In genomic region chr1:27634166-27634981, GRCh38 we compare ENCODE assay signal across 8 cellular contexts. TPM values are rescaled to one million over a fixed set of nuclear protein-coding genes. Genes with fewer than 3 reads are reported as not detected.
DNase-seq lines count a peak whose midpoint lies in the region; ATAC-seq, FAIRE-seq and TF ChIP-seq lines count a peak whose summit lies in the region.

No MANE protein-coding gene starts in this region.

- no peak for FAIRE-seq in HepG2 (lab: Jason Lieb, UNC)

- WGBS in mammary epithelial cell (ENCODE audit: low coverage, missing lambda C conversion rate), result 14% methylated on average over 28 of the region's 66 CpGs
- 64% methylated on average over 17 of the region's 66 CpGs for WGBS in HepG2 (ENCODE audit: low lambda C conversion rate)

- no peak for TF ChIP-seq POLR2A in HepG2 (IDR thresholded peaks at IDR 0.05; ENCODE audit: insufficient read depth in 1 of 2, low read depth in 2 of 2, low read length in 2 of 2)

- no peak overlapping the region for H3K27ac ChIP-seq in mammary epithelial cell (ENCODE audit: insufficient read depth, low read depth, low read length)
- H3K27ac ChIP-seq in HepG2 (ENCODE audit: extremely low read length, insufficient read depth, low read length), result no peak overlapping the region

- CTCF ChIA-PET in mammary epithelial cell (lab: Charles Lee; ENCODE audit: low non-redundant PET) (no interaction called here), HepG2 (lab: Yijun Ruan, JAX; ENCODE audit: low intra/inter-chr PET ratio, low total read pairs) (no interaction called here)

- no peaks in the 10 kb centered on the region for H3K27me3 ChIP-seq in mammary epithelial cell (ENCODE audit: insufficient read depth, low read length)
- peaks cover 8 to 44% of the 10 kb centered on the region in 2 experiments; a peak in 4 of 5 replicates for H3K27me3 ChIP-seq in HepG2 (ENCODE audit: control insufficient read depth in 1 of 2, insufficient read depth in 2 of 2, low read length in 2 of 2)

- H3K36me3 ChIP-seq in mammary epithelial cell (ENCODE audit: insufficient read depth, low read length), result no peaks in the 10 kb centered on the region
- H3K36me3 ChIP-seq in HepG2 (replicated peaks in 1 of 2; ENCODE audit: control insufficient read depth in 1 of 2, insufficient read depth in 2 of 2, low read length in 2 of 2), result no peaks in the 10 kb centered on the region

- no peak overlapping the region for H3K9ac ChIP-seq in mammary epithelial cell (ENCODE audit: insufficient read depth, low read length)
- no peak overlapping the region for H3K9ac ChIP-seq in HepG2 (ENCODE audit: insufficient read depth, low read depth, low read length)

- H3K9me3 ChIP-seq in mammary epithelial cell (replicated peaks; ENCODE audit: insufficient read depth, low read length) (no peaks in the 10 kb centered on the region), HepG2 (ENCODE audit: low read length) (no peaks in the 10 kb centered on the region)

- in situ Hi-C loops in mammary epithelial cell (cut with MboI; ENCODE audit: low sequenced_read_pairs in 2 of 2) (no loop called here), HepG2 (cut with HindIII; ENCODE audit: extremely low pct_ligation_motif_present, low pct_unique_long_range_greater_than_20kb) (no loop called here)

- POLR2A ChIA-PET in HepG2 (lab: Yijun Ruan, JAX), result no interaction called here

- H4K20me1 ChIP-seq in mammary epithelial cell (ENCODE audit: insufficient read depth, low read length) (no peaks in the 10 kb centered on the region), HepG2 (ENCODE audit: insufficient read depth, low read length) (no peaks in the 10 kb centered on the region)

- H3K4me1 ChIP-seq in mammary epithelial cell (ENCODE audit: insufficient read depth, low read length), result peaks cover 20% of the 10 kb centered on the region
- peaks cover 18% of the 10 kb centered on the region for H3K4me1 ChIP-seq in HepG2 (ENCODE audit: insufficient read depth, low read length)

- H2AFZ ChIP-seq in mammary epithelial cell (ENCODE audit: low read depth, low read length) (peak overlapping the region; percentile 67), HepG2 (ENCODE audit: low read length) (no peak overlapping the region)

- TF ChIP-seq EP300 in HepG2 (IDR thresholded peaks at IDR 0.05; ENCODE audit: low read depth in 2 of 2, low read length in 2 of 2) (no peak), HepG2 (CRISPR knock-in tag; IDR thresholded peaks at IDR 0.05; ENCODE audit: borderline replicate concordance) (no peak)

- H3K79me2 ChIP-seq in mammary epithelial cell (ENCODE audit: insufficient read depth, low read length), result no peaks in the 10 kb centered on the region
- H3K79me2 ChIP-seq in HepG2 (ENCODE audit: insufficient read depth, low read length), result no peaks in the 10 kb centered on the region

- BruUV-seq in mammary epithelial cell (replicated peaks; lab: Mats Ljungman, UMichigan) (no TSS peak), HepG2 (replicated peaks; lab: Mats Ljungman, UMichigan) (no TSS peak)

- H3K4me2 ChIP-seq in mammary epithelial cell (ENCODE audit: insufficient read depth, low read depth, low read length) (peak overlapping the region; percentile 70), HepG2 (ENCODE audit: low read depth, low read length) (no peak overlapping the region)

- TF ChIP-seq CTCF in mammary epithelial cell (conservative IDR thresholded peaks at IDR 0.05 in 1 of 2, IDR thresholded peaks at IDR 0.05 in 1 of 2; ENCODE audit: extremely low read depth in 1 of 2, insufficient read depth in 1 of 2, low read depth in 1 of 2, low read length in 2 of 2) (no peak), HepG2 (CRISPR knock-in tag; IDR thresholded peaks at IDR 0.05) (no peak), GM10266 (IDR thresholded peaks at IDR 0.05; ENCODE audit: control insufficient read depth, insufficient read depth, low read depth, missing control alignments) (no peak)

- H3K4me3 ChIP-seq in mammary epithelial cell (replicated peaks in 1 of 3; ENCODE audit: insufficient read depth in 1 of 3, low read depth in 2 of 3, low read length in 3 of 3), result no peak overlapping the region
- H3K4me3 ChIP-seq in HepG2 (replicated peaks in 1 of 3; ENCODE audit: insufficient read depth in 1 of 3, low read depth in 2 of 3, low read length in 3 of 3), result no peak overlapping the region

- ATAC-seq in HepG2 (no peak), GM21423 (IDR thresholded peaks at IDR 0.05; ENCODE audit: unreplicated experiment) (no peak)

- TF ChIP-seq RAD21 in HepG2 (CRISPR knock-in tag; IDR thresholded peaks at IDR 0.05), result no peak

- intact Hi-C loops in mammary epithelial cell (cut with micrococcal nuclease) (no loop called here), HepG2 (cut with micrococcal nuclease; ENCODE audit: unreplicated experiment) (no loop called here)

- DNase-seq in DMS53 treated with DMSO at 0.1 percent for 48 hours (lab: John Stamatoyannopoulos, UW; ENCODE audit: unreplicated experiment) (peak; percentile 11), NCI-H69 (lab: John Stamatoyannopoulos, UW) (peak; percentile 63), mammary epithelial cell (no peak), HepG2 (ENCODE audit: low spot score) (no peak), GM10266 (ENCODE audit: extremely low spot score) (no peak), HUDEP-2 (lab: John Stamatoyannopoulos, UW; ENCODE audit: unreplicated experiment in 76 of 76) (no peak)
- DNase-seq in stimulated activated naive CD4-positive, alpha-beta T cell treated with Interleukin-2 at 50 U/mL for 16 hours (lab: John Stamatoyannopoulos, UW), result peak; percentile 40

- dilution Hi-C loops in mammary epithelial cell (cut with HindIII; ENCODE audit: low sequenced_read_pairs), result no loop called here

RNA-seq across cellular contexts. Expression of gene FGR, which starts 0.6 kb away (rescaled TPM):
- total RNA-seq in mammary epithelial cell, result under 1 TPM; 0.50 to 0.56 TPM
- polyA plus RNA-seq in mammary epithelial cell, result 0.06 TPM
- polyA minus RNA-seq in mammary epithelial cell, result not detected
- total RNA-seq in HepG2 (2016; rRNA removed; fragmentation: Illumina TruSeq; extraction: Trizol), result not detected in 2 replicates
- not detected in 2 replicates for total RNA-seq in HepG2 (2016; cell fraction: cytosol; rRNA removed; fragmentation: Illumina TruSeq; extraction: Trizol; ENCODE audit: low read depth)
- not detected in 2 replicates for total RNA-seq in HepG2 (2016; cell fraction: insoluble cytoplasmic fraction; rRNA removed; fragmentation: Illumina TruSeq; extraction: Trizol)
- not detected in 2 replicates for total RNA-seq in HepG2 (2016; cell fraction: membrane; rRNA removed; fragmentation: Illumina TruSeq; extraction: Trizol)
- total RNA-seq in HepG2 (2016; cell fraction: nucleus; rRNA removed; fragmentation: Illumina TruSeq; extraction: Trizol), result not detected in 2 replicates
- polyA plus RNA-seq in HepG2 (2011; rRNA removed), result 0.04 TPM in 1 of 2 replicates, not detected in the other
- 0.01 and 0.04 TPM in 2 replicates for polyA plus RNA-seq in HepG2 (2011; cell fraction: cytosol; rRNA removed)
- 0.14 and 0.33 TPM in 2 replicates for polyA plus RNA-seq in HepG2 (2011; cell fraction: nucleus; rRNA removed)
- polyA plus RNA-seq in HepG2 (2012), result not detected in 2 replicates
- not detected in 2 replicates for polyA plus RNA-seq in HepG2 (2016; cell fraction: cytosol; fragmentation: Illumina TruSeq; extraction: Trizol; ENCODE audit: low read depth)
- polyA plus RNA-seq in HepG2 (2016; cell fraction: insoluble cytoplasmic fraction; fragmentation: Illumina TruSeq; extraction: Trizol; ENCODE audit: low read depth), result not detected in 2 replicates
- polyA plus RNA-seq in HepG2 (2016; cell fraction: membrane; fragmentation: Illumina TruSeq; extraction: Trizol; ENCODE audit: low read depth), result not detected in 2 replicates
- polyA plus RNA-seq in HepG2 (2016; cell fraction: nucleus; fragmentation: Illumina TruSeq; extraction: Trizol; ENCODE audit: insufficient read depth, low read depth), result not detected in 2 replicates
- 0.33 TPM in 1 of 2 replicates, not detected in the other for polyA minus RNA-seq in HepG2 (2011; rRNA and poly(A)+ RNA removed; ENCODE audit: low replicate concordance)
- not detected in 2 replicates for polyA minus RNA-seq in HepG2 (2011; cell fraction: cytosol; rRNA and poly(A)+ RNA removed)
- polyA minus RNA-seq in HepG2 (2011; cell fraction: nucleus; rRNA and poly(A)+ RNA removed), result not detected in 2 replicates

RNA-seq across cellular contexts. Expression of gene AHDC1, which starts 30.4 kb away (rescaled TPM):
- total RNA-seq in mammary epithelial cell (10 to 100 TPM; 35.3 to 51.8 TPM), HepG2 (2016; rRNA removed; fragmentation: Illumina TruSeq; extraction: Trizol) (2.6 and 2.7 TPM in 2 replicates)
- polyA plus RNA-seq in mammary epithelial cell (8.0 TPM), HepG2 (2011; rRNA removed) (1.0 and 1.2 TPM in 2 replicates)
- 21.4 TPM for polyA minus RNA-seq in mammary epithelial cell
- total RNA-seq in HepG2 (2016; cell fraction: cytosol; rRNA removed; fragmentation: Illumina TruSeq; extraction: Trizol; ENCODE audit: low read depth), result 1.9 and 2.6 TPM in 2 replicates
- total RNA-seq in HepG2 (2016; cell fraction: insoluble cytoplasmic fraction; rRNA removed; fragmentation: Illumina TruSeq; extraction: Trizol), result 3.1 and 3.5 TPM in 2 replicates
- total RNA-seq in HepG2 (2016; cell fraction: membrane; rRNA removed; fragmentation: Illumina TruSeq; extraction: Trizol), result 1.6 and 2.4 TPM in 2 replicates
- total RNA-seq in HepG2 (2016; cell fraction: nucleus; rRNA removed; fragmentation: Illumina TruSeq; extraction: Trizol), result 3.0 and 6.6 TPM in 2 replicates
- polyA plus RNA-seq in HepG2 (2011; cell fraction: cytosol; rRNA removed), result 0.52 and 0.72 TPM in 2 replicates
- 7.0 and 8.3 TPM in 2 replicates for polyA plus RNA-seq in HepG2 (2011; cell fraction: nucleus; rRNA removed)
- polyA plus RNA-seq in HepG2 (2012), result 4.7 and 7.3 TPM in 2 replicates
- 0.24 and 0.35 TPM in 2 replicates for polyA plus RNA-seq in HepG2 (2016; cell fraction: cytosol; fragmentation: Illumina TruSeq; extraction: Trizol; ENCODE audit: low read depth)
- polyA plus RNA-seq in HepG2 (2016; cell fraction: insoluble cytoplasmic fraction; fragmentation: Illumina TruSeq; extraction: Trizol; ENCODE audit: low read depth), result 3.9 and 4.0 TPM in 2 replicates
- polyA plus RNA-seq in HepG2 (2016; cell fraction: membrane; fragmentation: Illumina TruSeq; extraction: Trizol; ENCODE audit: low read depth), result 0.32 and 0.57 TPM in 2 replicates
- polyA plus RNA-seq in HepG2 (2016; cell fraction: nucleus; fragmentation: Illumina TruSeq; extraction: Trizol; ENCODE audit: insufficient read depth, low read depth), result 12.2 and 16.8 TPM in 2 replicates
- polyA minus RNA-seq in HepG2 (2011; rRNA and poly(A)+ RNA removed; ENCODE audit: low replicate concordance), result 3.1 and 6.5 TPM in 2 replicates
- polyA minus RNA-seq in HepG2 (2011; cell fraction: cytosol; rRNA and poly(A)+ RNA removed), result 3.1 and 3.7 TPM in 2 replicates
- 5.1 and 5.3 TPM in 2 replicates for polyA minus RNA-seq in HepG2 (2011; cell fraction: nucleus; rRNA and poly(A)+ RNA removed)

RNA-seq across cellular contexts. Expression of gene IFI6, which starts 37.6 kb away (rescaled TPM):
- total RNA-seq in mammary epithelial cell (10 to 100 TPM in 1 of 2 donors, 1 to 10 TPM in 1; 6.5 to 14.7 TPM), HepG2 (2016; rRNA removed; fragmentation: Illumina TruSeq; extraction: Trizol) (6.1 and 13.2 TPM in 2 replicates)
- polyA plus RNA-seq in mammary epithelial cell (3.4 TPM), HepG2 (2011; rRNA removed) (12.9 and 21.8 TPM in 2 replicates)
- not detected for polyA minus RNA-seq in mammary epithelial cell
- 2.7 and 3.0 TPM in 2 replicates for total RNA-seq in HepG2 (2016; cell fraction: cytosol; rRNA removed; fragmentation: Illumina TruSeq; extraction: Trizol; ENCODE audit: low read depth)
- total RNA-seq in HepG2 (2016; cell fraction: insoluble cytoplasmic fraction; rRNA removed; fragmentation: Illumina TruSeq; extraction: Trizol), result 7.4 and 12.7 TPM in 2 replicates
- total RNA-seq in HepG2 (2016; cell fraction: membrane; rRNA removed; fragmentation: Illumina TruSeq; extraction: Trizol), result 3.2 and 3.3 TPM in 2 replicates
- total RNA-seq in HepG2 (2016; cell fraction: nucleus; rRNA removed; fragmentation: Illumina TruSeq; extraction: Trizol), result 8.4 and 10.6 TPM in 2 replicates
- polyA plus RNA-seq in HepG2 (2011; cell fraction: cytosol; rRNA removed), result 18.2 and 23.3 TPM in 2 replicates
- polyA plus RNA-seq in HepG2 (2011; cell fraction: nucleus; rRNA removed), result 6.3 and 11.3 TPM in 2 replicates
- polyA plus RNA-seq in HepG2 (2012), result 10.8 and 16.9 TPM in 2 replicates
- 2.0 and 3.3 TPM in 2 replicates for polyA plus RNA-seq in HepG2 (2016; cell fraction: cytosol; fragmentation: Illumina TruSeq; extraction: Trizol; ENCODE audit: low read depth)
- polyA plus RNA-seq in HepG2 (2016; cell fraction: insoluble cytoplasmic fraction; fragmentation: Illumina TruSeq; extraction: Trizol; ENCODE audit: low read depth), result 5.6 and 6.9 TPM in 2 replicates
- 3.2 and 3.9 TPM in 2 replicates for polyA plus RNA-seq in HepG2 (2016; cell fraction: membrane; fragmentation: Illumina TruSeq; extraction: Trizol; ENCODE audit: low read depth)
- polyA plus RNA-seq in HepG2 (2016; cell fraction: nucleus; fragmentation: Illumina TruSeq; extraction: Trizol; ENCODE audit: insufficient read depth, low read depth), result 12.0 and 16.6 TPM in 2 replicates
- 7.1 and 42.2 TPM in 2 replicates for polyA minus RNA-seq in HepG2 (2011; rRNA and poly(A)+ RNA removed; ENCODE audit: low replicate concordance)
- 4.4 and 7.3 TPM in 2 replicates for polyA minus RNA-seq in HepG2 (2011; cell fraction: cytosol; rRNA and poly(A)+ RNA removed)
- 1.3 and 1.4 TPM in 2 replicates for polyA minus RNA-seq in HepG2 (2011; cell fraction: nucleus; rRNA and poly(A)+ RNA removed)

Comparison
In these comparisons a context has a peak if more than half of its experiments do, and no peak if none do; other contexts are left out.
1. DNase-seq: peak in DMS53 treated with DMSO at 0.1 percent for 48 hours (single experiment), NCI-H69 (single experiment) and stimulated activated naive CD4-positive, alpha-beta T cell treated with Interleukin-2 at 50 U/mL for 16 hours (single experiment); none in mammary epithelial cell (single experiment), HepG2 (single experiment), GM10266 (single experiment) and HUDEP-2 (0 of 76).
2. RNA of gene AHDC1, which starts 30.4 kb away (total RNA-seq): 35.3 to 51.8 TPM in mammary epithelial cell; 1.6 to 6.6 TPM in HepG2; every median in the first group is over 4 times any median in the second.